2 cellular contexts compared by ENCODE assay signal in the genomic region with DNA sequence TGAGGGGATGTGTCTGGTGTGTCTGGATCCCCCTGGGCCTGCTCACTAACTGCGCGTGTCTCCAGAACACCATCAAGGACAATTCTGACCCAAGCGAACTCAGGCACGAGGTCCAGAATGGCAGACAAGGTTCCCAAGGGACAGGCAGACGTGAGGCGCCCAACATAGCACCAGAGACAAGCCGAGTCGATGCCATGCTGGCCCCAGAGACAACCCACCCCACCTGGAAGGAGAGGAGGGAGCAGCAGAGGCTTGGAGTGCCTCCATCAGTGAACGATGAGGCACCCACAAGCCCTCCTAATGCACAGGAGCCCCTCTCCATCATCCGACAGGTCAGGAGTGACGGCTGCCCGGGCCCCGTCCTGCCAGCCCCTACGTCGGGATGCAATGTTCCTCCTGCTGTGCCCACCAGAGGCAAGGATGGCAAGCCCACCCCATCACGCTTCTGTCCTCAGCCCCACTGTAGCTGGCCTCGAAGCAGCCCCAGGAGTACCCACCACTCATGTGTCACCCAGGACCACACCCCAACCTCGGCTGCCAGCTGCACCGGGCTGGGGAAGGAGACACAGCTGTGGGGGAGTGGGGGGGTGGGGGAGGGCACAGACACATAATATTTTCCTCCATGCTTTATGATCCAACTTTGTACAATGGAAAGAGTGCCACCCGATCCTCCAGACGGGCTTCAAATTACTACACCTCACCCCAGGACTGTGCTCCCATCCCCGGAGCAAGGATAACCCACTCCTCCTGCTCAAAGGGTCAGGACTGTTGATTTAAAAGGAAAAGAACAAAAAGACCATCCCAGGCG.
TF ChIP-seq lines count a peak whose summit lies in the region.

No MANE protein-coding gene starts in this region.

TF ChIP-seq in GM23338, 12 proteins besides CTCF, POLR2A, EP300 and RAD21 (continues in another document):
- TF ChIP-seq JUNB (IDR thresholded peaks at IDR 0.05; ENCODE audit: unreplicated experiment): no peak
- no peak for TF ChIP-seq NANOG (IDR thresholded peaks at IDR 0.05; ENCODE audit: borderline replicate concordance)
- TF ChIP-seq ZNF331 (CRISPR knock-in tag; IDR thresholded peaks at IDR 0.05; ENCODE audit: low read depth): no peak
- TF ChIP-seq, protein P1, sequence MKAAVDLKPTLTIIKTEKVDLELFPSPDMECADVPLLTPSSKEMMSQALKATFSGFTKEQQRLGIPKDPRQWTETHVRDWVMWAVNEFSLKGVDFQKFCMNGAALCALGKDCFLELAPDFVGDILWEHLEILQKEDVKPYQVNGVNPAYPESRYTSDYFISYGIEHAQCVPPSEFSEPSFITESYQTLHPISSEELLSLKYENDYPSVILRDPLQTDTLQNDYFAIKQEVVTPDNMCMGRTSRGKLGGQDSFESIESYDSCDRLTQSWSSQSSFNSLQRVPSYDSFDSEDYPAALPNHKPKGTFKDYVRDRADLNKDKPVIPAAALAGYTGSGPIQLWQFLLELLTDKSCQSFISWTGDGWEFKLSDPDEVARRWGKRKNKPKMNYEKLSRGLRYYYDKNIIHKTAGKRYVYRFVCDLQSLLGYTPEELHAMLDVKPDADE (IDR thresholded peaks at IDR 0.05): no peak
- TF ChIP-seq CREB1 (CRISPR knock-in tag; IDR thresholded peaks at IDR 0.05; ENCODE audit: low read depth): no peak
- no peak for TF ChIP-seq STAT1 (IDR thresholded peaks at IDR 0.05; ENCODE audit: unreplicated experiment)
- TF ChIP-seq, protein P2, sequence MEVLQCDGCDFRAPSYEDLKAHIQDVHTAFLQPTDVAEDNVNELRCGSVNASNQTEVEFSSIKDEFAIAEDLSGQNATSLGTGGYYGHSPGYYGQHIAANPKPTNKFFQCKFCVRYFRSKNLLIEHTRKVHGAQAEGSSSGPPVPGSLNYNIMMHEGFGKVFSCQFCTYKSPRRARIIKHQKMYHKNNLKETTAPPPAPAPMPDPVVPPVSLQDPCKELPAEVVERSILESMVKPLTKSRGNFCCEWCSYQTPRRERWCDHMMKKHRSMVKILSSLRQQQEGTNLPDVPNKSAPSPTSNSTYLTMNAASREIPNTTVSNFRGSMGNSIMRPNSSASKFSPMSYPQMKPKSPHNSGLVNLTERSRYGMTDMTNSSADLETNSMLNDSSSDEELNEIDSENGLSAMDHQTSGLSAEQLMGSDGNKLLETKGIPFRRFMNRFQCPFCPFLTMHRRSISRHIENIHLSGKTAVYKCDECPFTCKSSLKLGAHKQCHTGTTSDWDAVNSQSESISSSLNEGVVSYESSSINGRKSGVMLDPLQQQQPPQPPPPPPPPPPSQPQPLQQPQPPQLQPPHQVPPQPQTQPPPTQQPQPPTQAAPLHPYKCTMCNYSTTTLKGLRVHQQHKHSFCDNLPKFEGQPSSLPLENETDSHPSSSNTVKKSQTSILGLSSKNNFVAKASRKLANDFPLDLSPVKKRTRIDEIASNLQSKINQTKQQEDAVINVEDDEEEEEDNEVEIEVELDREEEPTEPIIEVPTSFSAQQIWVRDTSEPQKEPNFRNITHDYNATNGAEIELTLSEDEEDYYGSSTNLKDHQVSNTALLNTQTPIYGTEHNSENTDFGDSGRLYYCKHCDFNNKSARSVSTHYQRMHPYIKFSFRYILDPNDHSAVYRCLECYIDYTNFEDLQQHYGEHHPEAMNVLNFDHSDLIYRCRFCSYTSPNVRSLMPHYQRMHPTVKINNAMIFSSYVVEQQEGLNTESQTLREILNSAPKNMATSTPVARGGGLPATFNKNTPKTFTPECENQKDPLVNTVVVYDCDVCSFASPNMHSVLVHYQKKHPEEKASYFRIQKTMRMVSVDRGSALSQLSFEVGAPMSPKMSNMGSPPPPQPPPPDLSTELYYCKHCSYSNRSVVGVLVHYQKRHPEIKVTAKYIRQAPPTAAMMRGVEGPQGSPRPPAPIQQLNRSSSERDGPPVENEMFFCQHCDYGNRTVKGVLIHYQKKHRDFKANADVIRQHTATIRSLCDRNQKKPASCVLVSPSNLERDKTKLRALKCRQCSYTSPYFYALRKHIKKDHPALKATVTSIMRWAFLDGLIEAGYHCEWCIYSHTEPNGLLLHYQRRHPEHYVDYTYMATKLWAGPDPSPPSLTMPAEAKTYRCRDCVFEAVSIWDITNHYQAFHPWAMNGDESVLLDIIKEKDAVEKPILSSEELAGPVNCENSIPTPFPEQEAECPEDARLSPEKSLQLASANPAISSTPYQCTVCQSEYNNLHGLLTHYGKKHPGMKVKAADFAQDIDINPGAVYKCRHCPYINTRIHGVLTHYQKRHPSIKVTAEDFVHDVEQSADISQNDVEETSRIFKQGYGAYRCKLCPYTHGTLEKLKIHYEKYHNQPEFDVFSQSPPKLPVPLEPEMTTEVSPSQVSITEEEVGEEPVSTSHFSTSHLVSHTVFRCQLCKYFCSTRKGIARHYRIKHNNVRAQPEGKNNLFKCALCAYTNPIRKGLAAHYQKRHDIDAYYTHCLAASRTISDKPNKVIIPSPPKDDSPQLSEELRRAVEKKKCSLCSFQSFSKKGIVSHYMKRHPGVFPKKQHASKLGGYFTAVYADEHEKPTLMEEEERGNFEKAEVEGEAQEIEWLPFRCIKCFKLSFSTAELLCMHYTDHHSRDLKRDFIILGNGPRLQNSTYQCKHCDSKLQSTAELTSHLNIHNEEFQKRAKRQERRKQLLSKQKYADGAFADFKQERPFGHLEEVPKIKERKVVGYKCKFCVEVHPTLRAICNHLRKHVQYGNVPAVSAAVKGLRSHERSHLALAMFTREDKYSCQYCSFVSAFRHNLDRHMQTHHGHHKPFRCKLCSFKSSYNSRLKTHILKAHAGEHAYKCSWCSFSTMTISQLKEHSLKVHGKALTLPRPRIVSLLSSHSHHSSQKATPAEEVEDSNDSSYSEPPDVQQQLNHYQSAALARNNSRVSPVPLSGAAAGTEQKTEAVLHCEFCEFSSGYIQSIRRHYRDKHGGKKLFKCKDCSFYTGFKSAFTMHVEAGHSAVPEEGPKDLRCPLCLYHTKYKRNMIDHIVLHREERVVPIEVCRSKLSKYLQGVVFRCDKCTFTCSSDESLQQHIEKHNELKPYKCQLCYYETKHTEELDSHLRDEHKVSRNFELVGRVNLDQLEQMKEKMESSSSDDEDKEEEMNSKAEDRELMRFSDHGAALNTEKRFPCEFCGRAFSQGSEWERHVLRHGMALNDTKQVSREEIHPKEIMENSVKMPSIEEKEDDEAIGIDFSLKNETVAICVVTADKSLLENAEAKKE (CRISPR knock-in tag; IDR thresholded peaks at IDR 0.05): no peak

TF ChIP-seq in WTC11, 78 proteins besides CTCF, POLR2A, EP300 and RAD21:
- no peak for TF ChIP-seq ZNF423 (CRISPR knock-in tag; IDR thresholded peaks at IDR 0.05)
- TF ChIP-seq ZNF416 (CRISPR knock-in tag; IDR thresholded peaks at IDR 0.05): no peak
- TF ChIP-seq ZNF219 (CRISPR knock-in tag; IDR thresholded peaks at IDR 0.05; ENCODE audit: borderline replicate concordance): no peak
- TF ChIP-seq, protein P3, sequence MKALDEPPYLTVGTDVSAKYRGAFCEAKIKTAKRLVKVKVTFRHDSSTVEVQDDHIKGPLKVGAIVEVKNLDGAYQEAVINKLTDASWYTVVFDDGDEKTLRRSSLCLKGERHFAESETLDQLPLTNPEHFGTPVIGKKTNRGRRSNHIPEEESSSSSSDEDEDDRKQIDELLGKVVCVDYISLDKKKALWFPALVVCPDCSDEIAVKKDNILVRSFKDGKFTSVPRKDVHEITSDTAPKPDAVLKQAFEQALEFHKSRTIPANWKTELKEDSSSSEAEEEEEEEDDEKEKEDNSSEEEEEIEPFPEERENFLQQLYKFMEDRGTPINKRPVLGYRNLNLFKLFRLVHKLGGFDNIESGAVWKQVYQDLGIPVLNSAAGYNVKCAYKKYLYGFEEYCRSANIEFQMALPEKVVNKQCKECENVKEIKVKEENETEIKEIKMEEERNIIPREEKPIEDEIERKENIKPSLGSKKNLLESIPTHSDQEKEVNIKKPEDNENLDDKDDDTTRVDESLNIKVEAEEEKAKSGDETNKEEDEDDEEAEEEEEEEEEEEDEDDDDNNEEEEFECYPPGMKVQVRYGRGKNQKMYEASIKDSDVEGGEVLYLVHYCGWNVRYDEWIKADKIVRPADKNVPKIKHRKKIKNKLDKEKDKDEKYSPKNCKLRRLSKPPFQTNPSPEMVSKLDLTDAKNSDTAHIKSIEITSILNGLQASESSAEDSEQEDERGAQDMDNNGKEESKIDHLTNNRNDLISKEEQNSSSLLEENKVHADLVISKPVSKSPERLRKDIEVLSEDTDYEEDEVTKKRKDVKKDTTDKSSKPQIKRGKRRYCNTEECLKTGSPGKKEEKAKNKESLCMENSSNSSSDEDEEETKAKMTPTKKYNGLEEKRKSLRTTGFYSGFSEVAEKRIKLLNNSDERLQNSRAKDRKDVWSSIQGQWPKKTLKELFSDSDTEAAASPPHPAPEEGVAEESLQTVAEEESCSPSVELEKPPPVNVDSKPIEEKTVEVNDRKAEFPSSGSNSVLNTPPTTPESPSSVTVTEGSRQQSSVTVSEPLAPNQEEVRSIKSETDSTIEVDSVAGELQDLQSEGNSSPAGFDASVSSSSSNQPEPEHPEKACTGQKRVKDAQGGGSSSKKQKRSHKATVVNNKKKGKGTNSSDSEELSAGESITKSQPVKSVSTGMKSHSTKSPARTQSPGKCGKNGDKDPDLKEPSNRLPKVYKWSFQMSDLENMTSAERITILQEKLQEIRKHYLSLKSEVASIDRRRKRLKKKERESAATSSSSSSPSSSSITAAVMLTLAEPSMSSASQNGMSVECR (CRISPR knock-in tag; IDR thresholded peaks at IDR 0.05; ENCODE audit: borderline replicate concordance): no peak
- no peak for TF ChIP-seq JUN (CRISPR knock-in tag; IDR thresholded peaks at IDR 0.05)
- TF ChIP-seq NR2C2 (CRISPR knock-in tag; IDR thresholded peaks at IDR 0.05): no peak
- no peak for TF ChIP-seq ZNF138 (CRISPR knock-in tag; conservative IDR thresholded peaks at IDR 0.05)
- TF ChIP-seq HMGA2 (CRISPR knock-in tag; IDR thresholded peaks at IDR 0.05): no peak
- no peak for TF ChIP-seq RELA (CRISPR knock-in tag; IDR thresholded peaks at IDR 0.05; ENCODE audit: borderline replicate concordance)
- TF ChIP-seq TCF7 (CRISPR knock-in tag; IDR thresholded peaks at IDR 0.05; ENCODE audit: low read depth): no peak
- TF ChIP-seq NFATC4 (CRISPR knock-in tag; IDR thresholded peaks at IDR 0.05): no peak
- no peak for TF ChIP-seq PRRX2 (CRISPR knock-in tag; IDR thresholded peaks at IDR 0.05)
